ENCODE assay signal across 13 cellular contexts in genomic region chr22:42906605-42907338, GRCh38. TPM values are rescaled to one million over a fixed set of nuclear protein-coding genes. Genes with fewer than 3 reads are reported as not detected.
DNase-seq lines count a peak whose midpoint lies in the region; FAIRE-seq and TF ChIP-seq lines count a peak whose summit lies in the region.
"Had no signal": no experiment of that assay in that cellular context is flagged by ENCODE, and none has a peak within 500 bp of the region (broad histone marks: within the 10 kb centered on the region; RNA-seq: fewer than 3 reads in every experiment).

No MANE protein-coding gene starts in this region.

- no peaks in the 10 kb centered on the region for H3K27me3 ChIP-seq in skeletal muscle tissue (ENCODE audit: control insufficient read depth in 3 of 3, insufficient read depth in 3 of 3, low read length in 3 of 3)

- peaks cover 0 to 49% of the 10 kb centered on the region in 2 experiments; a peak in 1 of 3 replicates for H3K36me3 ChIP-seq in HEK293 (ENCODE audit: control insufficient read depth in 2 of 2, insufficient read depth in 1 of 2, low read length in 2 of 2)
- peaks cover 0 to 25% of the 10 kb centered on the region in 2 donors for H3K36me3 ChIP-seq in kidney (ENCODE audit: control insufficient read depth in 1 of 2, insufficient read depth in 2 of 2, low read length in 2 of 2)
- peaks cover 0 to 3% (median 0%) of the 10 kb centered on the region in 3 donors for H3K36me3 ChIP-seq in skeletal muscle tissue (ENCODE audit: control insufficient read depth in 3 of 3, insufficient read depth in 3 of 3, low read length in 3 of 3)

- H3K9ac ChIP-seq in kidney (ENCODE audit: low read length in 2 of 2), result no peak overlapping the region
- no peak overlapping the region for H3K9ac ChIP-seq in skeletal muscle tissue (ENCODE audit: low read depth in 1 of 3, low read length in 3 of 3)

- CTCF ChIA-PET in HEK293 (lab: Yijun Ruan, JAX), result interaction anchor here (0.9 kb wide), 1 partner anchor 12 kb away, joined by 3 read pairs; no protein-coding TSS in a partner anchor

- TF ChIP-seq CTCF in HEK293 (tag by site-specific recombination; IDR thresholded peaks at IDR 0.05) (no peak), chondrocyte (IDR thresholded peaks at IDR 0.05) (no peak), kidney (IDR thresholded peaks at IDR 0.05; ENCODE audit: borderline replicate concordance, extremely low read depth, insufficient read depth) (no peak)

- intact Hi-C loops in kidney (cut with DNase I), result no loop called here

- no peak overlapping the region for H3K4me3 Mint-ChIP-seq in chondrocyte (ENCODE audit: unreplicated experiment)
- H3K4me3 Mint-ChIP-seq in activated naive CD8-positive, alpha-beta T cell treated with anti-CD3 and anti-CD28 coated beads for 36 hours, result no peak overlapping the region
- H3K4me3 Mint-ChIP-seq: activated B cell treated with CpG ODN at 0.5 μM for 24 hours had no signal

- peaks cover 60% of the 10 kb centered on the region for H3K4me1 Mint-ChIP-seq in chondrocyte (ENCODE audit: low read depth)
- H3K4me1 Mint-ChIP-seq in activated naive CD8-positive, alpha-beta T cell treated with anti-CD3 and anti-CD28 coated beads for 36 hours, result no peaks in the 10 kb centered on the region

- no peaks in the 10 kb centered on the region for H3K27me3 Mint-ChIP-seq in chondrocyte (ENCODE audit: low read depth)
- no peaks in the 10 kb centered on the region for H3K27me3 Mint-ChIP-seq in activated naive CD8-positive, alpha-beta T cell treated with anti-CD3 and anti-CD28 coated beads for 36 hours
- H3K27me3 Mint-ChIP-seq: activated B cell treated with CpG ODN at 0.5 μM for 24 hours had no signal

- H3K9me3 ChIP-seq in HEK293 (ENCODE audit: control insufficient read depth, insufficient read depth, low read depth, low read length) (no peaks in the 10 kb centered on the region), kidney (ENCODE audit: control insufficient read depth in 1 of 2, low read length in 2 of 2) (no peaks in the 10 kb centered on the region), skeletal muscle tissue (ENCODE audit: control insufficient read depth in 3 of 3, low read length in 3 of 3) (no peaks in the 10 kb centered on the region)

- DNase-seq in chondrocyte (ENCODE audit: low spot score) (no peak), kidney (peak; percentile 87)
- no peak for DNase-seq in activated naive CD4-positive, alpha-beta T cell (lab: John Stamatoyannopoulos, UW)
- no peak for DNase-seq in activated naive CD8-positive, alpha-beta T cell treated with anti-CD3 and anti-CD28 coated beads for 36 hours
- DNase-seq in activated CD8-positive, alpha-beta memory T cell treated with anti-CD3 and anti-CD28 coated beads, Interleukin-2, amount 50 U/mL, for 4 hours, result no peak
- no peak for DNase-seq in activated CD4-positive, alpha-beta T cell treated with anti-CD3 and anti-CD28 coated beads for 48 hours
- DNase-seq: activated B cell treated with CpG ODN at 0.5 μM for 24 hours, activated gamma-delta T cell treated with Interleukin-2 at 50 U/mL for 16 hours, COR-L47, NCI-H2107, RPMI8226 had no signal

- peaks cover 18% of the 10 kb centered on the region for H3K36me3 Mint-ChIP-seq in chondrocyte (ENCODE audit: low read depth)
- H3K36me3 Mint-ChIP-seq in activated naive CD8-positive, alpha-beta T cell treated with anti-CD3 and anti-CD28 coated beads for 36 hours, result peaks cover 3% of the 10 kb centered on the region

- 0 out of 2 replicates have a peak, but pooled peaks cover 2% of the 10 kb centered on the region for H3K4me1 ChIP-seq in HEK293 (ENCODE audit: control insufficient read depth, insufficient read depth, low read length)
- H3K4me1 ChIP-seq in kidney (ENCODE audit: control insufficient read depth in 1 of 2, insufficient read depth in 1 of 2, low read depth in 1 of 2, low read length in 2 of 2), result peaks cover 0 to 13% of the 10 kb centered on the region in 2 donors
- H3K4me1 ChIP-seq in skeletal muscle tissue (ENCODE audit: control insufficient read depth in 3 of 3, insufficient read depth in 3 of 3, low read length in 3 of 3), result peaks cover 66 to 94% (median 89%) of the 10 kb centered on the region in 3 donors

- POLR2A ChIA-PET in HEK293 (lab: Yijun Ruan, JAX), result interaction anchor here (0.6 kb wide), 1 partner anchor 126 kb away, joined by 3 read pairs; no protein-coding TSS in a partner anchor

- H3K9me3 Mint-ChIP-seq in chondrocyte (ENCODE audit: low read depth), result no peaks in the 10 kb centered on the region
- no peaks in the 10 kb centered on the region for H3K9me3 Mint-ChIP-seq in activated naive CD8-positive, alpha-beta T cell treated with anti-CD3 and anti-CD28 coated beads for 36 hours
- H3K9me3 Mint-ChIP-seq: activated B cell treated with CpG ODN at 0.5 μM for 24 hours had no signal

- FAIRE-seq in kidney (lab: Jason Lieb, UNC), result no peak

- no peak overlapping the region for H3K4me3 ChIP-seq in HEK293 (ENCODE audit: low read depth, low read length)
- no peak overlapping the region for H3K4me3 ChIP-seq in kidney (ENCODE audit: low read length in 2 of 2)
- H3K4me3 ChIP-seq in skeletal muscle tissue (ENCODE audit: low read length in 3 of 3), result peak overlapping the region in 1 of 3 donors; percentile 31

- peak overlapping the region; percentile 71 for H3K27ac Mint-ChIP-seq in chondrocyte (ENCODE audit: unreplicated experiment)
- no peak overlapping the region for H3K27ac Mint-ChIP-seq in activated naive CD8-positive, alpha-beta T cell treated with anti-CD3 and anti-CD28 coated beads for 36 hours
- H3K27ac Mint-ChIP-seq: activated B cell treated with CpG ODN at 0.5 μM for 24 hours had no signal

- H3K27ac ChIP-seq in HEK293 (ENCODE audit: extremely low read depth, low read depth, low read length) (no peak overlapping the region), kidney (ENCODE audit: low read depth in 2 of 2, low read length in 2 of 2) (no peak overlapping the region), skeletal muscle tissue (ENCODE audit: low read depth, low read length) (peak overlapping the region; percentile 46)

TF ChIP-seq in HEK293, 187 proteins besides CTCF, POLR2A, EP300 and RAD21:
- TF ChIP-seq HOXA7 (CRISPR knock-in tag; IDR thresholded peaks at IDR 0.05; ENCODE audit: borderline replicate concordance) (no peak), ZNF610 (tag by site-specific recombination; IDR thresholded peaks at IDR 0.05; ENCODE audit: borderline replicate concordance) (no peak), ZIC2 (tag by site-specific recombination; IDR thresholded peaks at IDR 0.05) (0 out of 2 replicates have a peak, but pooled peaks have one; percentile 11), ZNF426 (tag by site-specific recombination; IDR thresholded peaks at IDR 0.05) (no peak), ZNF529 (tag by site-specific recombination; IDR thresholded peaks at IDR 0.05; ENCODE audit: insufficient replicate concordance) (no peak), MYNN (tag by site-specific recombination; IDR thresholded peaks at IDR 0.05; ENCODE audit: borderline replicate concordance) (peak; percentile 96), SETDB1 (IDR thresholded peaks at IDR 0.05; ENCODE audit: insufficient read length, low read length) (no peak)

RNA-seq across cellular contexts. Expression of gene ARFGAP3, which starts 49.7 kb away (rescaled TPM):
- total RNA-seq in chondrocyte (79.6 to 88.1 TPM (median 80.8 TPM) in 3 replicates), kidney (97.3 TPM), skeletal muscle tissue (32.9 TPM)
- 29.9 TPM for polyA plus RNA-seq in kidney (ENCODE audit: insufficient read depth, low read depth, low replicate concordance)
- 10 to 100 TPM; 27.2 to 29.1 TPM for total RNA-seq in activated naive CD8-positive, alpha-beta T cell treated with anti-CD3 and anti-CD28 coated beads for 36 hours
